ENCODE assay signal across 20 cellular contexts in the genomic region with DNA sequence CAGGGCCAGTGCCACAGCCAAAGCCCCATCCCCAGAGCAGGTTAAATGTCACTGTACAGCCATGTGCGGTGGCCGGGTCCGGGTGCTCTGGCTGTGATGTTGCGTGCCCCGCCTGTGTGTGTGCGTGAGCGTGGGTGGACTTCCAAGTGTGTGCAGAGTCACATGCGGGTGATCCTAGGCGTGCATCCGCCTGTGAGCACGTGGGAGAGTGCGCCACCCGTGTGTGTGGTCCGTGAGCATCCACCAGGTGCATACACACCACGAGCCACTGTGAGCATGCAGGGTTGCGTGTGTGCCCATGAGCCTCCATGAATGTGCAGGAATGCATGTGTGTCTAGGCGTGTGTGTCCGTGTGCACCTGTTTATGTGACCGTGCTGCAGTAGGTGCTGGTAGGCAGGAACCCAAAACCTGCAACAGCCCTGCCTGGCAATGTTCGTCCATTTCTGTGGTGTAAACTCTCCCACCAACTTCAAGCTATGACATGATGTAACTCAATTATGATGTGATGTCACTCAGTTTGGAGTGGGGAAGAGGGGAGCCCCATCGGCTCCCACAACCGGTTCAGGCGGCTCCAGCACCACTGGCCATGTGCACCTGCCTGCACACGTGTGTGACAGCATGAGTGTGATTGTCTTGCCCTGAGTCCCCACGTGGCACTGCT. TPM values are rescaled to one million over a fixed set of nuclear protein-coding genes. Genes with fewer than 3 reads are reported as not detected.
A peak's percentile ranks its signal among the peaks of the same experiment; 100 is the strongest.
DNase-seq lines count a peak whose midpoint lies in the region; ATAC-seq, FAIRE-seq and TF ChIP-seq lines count a peak whose summit lies in the region.
"Had no signal": no experiment of that assay in that cellular context is flagged by ENCODE, and none has a peak within 500 bp of the region (broad histone marks: within the 10 kb centered on the region; RNA-seq: fewer than 3 reads in every experiment).

No MANE protein-coding gene starts in this region.

- no peak overlapping the region for H2BK120ac ChIP-seq in trophoblast cell (ENCODE audit: insufficient read depth, low read length, poor library complexity)

- peak; percentile 77 for FAIRE-seq in bronchial epithelial cell (lab: Jason Lieb, UNC)
- FAIRE-seq: A204.1, D721Med, G401.6, H54 had no signal

- intact Hi-C loops in right cardiac atrium (cut with DNase I) = no loop called here

- H3K14ac ChIP-seq in trophoblast cell (ENCODE audit: low read length) = no peak overlapping the region

- no peak overlapping the region for H3K18ac ChIP-seq in trophoblast cell (ENCODE audit: low read length)

- no peak overlapping the region for H3K4me3 ChIP-seq in bronchial epithelial cell (ENCODE audit: low read depth, low read length)
- H3K4me3 ChIP-seq in trophoblast cell (ENCODE audit: low read depth, low read length) = peak overlapping the region; percentile 58
- no peak overlapping the region for H3K4me3 ChIP-seq in right cardiac atrium (ENCODE audit: low read length)
- H3K4me3 ChIP-seq: BLaER1 treated with 17β-estradiol and CSF1 and Interleukin-3, amounts not matched to agents 10 nM and 100 nM; HAP-1 had no signal

- H4K12ac ChIP-seq in trophoblast cell (ENCODE audit: low read depth, low read length) = no peak overlapping the region

- H3K4me1 ChIP-seq in trophoblast cell (ENCODE audit: control insufficient read depth in 1 of 2, insufficient read depth in 2 of 2, low read length in 2 of 2) (no peaks in the 10 kb centered on the region), right cardiac atrium (ENCODE audit: control insufficient read depth, insufficient read depth, low read length) (no peaks in the 10 kb centered on the region)
- H3K4me1 ChIP-seq: BE2C, HAP-1 had no signal

- no peak for ATAC-seq in HG02642 (IDR thresholded peaks at IDR 0.05; ENCODE audit: poor library complexity, unreplicated experiment)
- no peak for ATAC-seq in right cardiac atrium

- peak overlapping the region; percentile 85 for H3K23ac ChIP-seq in trophoblast cell (ENCODE audit: low read length)

- H4K8ac ChIP-seq in trophoblast cell (ENCODE audit: low read depth, low read length) = no peak overlapping the region

- peak; percentile 23 for DNase-seq in DMS53 (lab: John Stamatoyannopoulos, UW)
- DNase-seq in DMS53 treated with DMSO at 0.1 percent for 48 hours (lab: John Stamatoyannopoulos, UW; ENCODE audit: unreplicated experiment) = no peak
- no peak for DNase-seq in bronchial epithelial cell (ENCODE audit: low read depth)
- no peak for DNase-seq in trophoblast cell
- no peak for DNase-seq in right cardiac atrium
- DNase-seq: AML-193; BE2C; CD4-positive, alpha-beta T cell; CD8-positive, alpha-beta memory T cell; DMS 273 treated with DMSO at 0.1 percent for 48 hours; DND-41; GOT3 had no signal

- H2BK12ac ChIP-seq in trophoblast cell (ENCODE audit: low read length) = no peak overlapping the region

- no peaks in the 10 kb centered on the region for H3K79me1 ChIP-seq in trophoblast cell (ENCODE audit: low read length)

- no peak overlapping the region for H2BK5ac ChIP-seq in trophoblast cell (ENCODE audit: low read depth, low read length, poor library complexity)

- TF ChIP-seq CTCF in bronchial epithelial cell (IDR thresholded peaks at IDR 0.05; ENCODE audit: insufficient read depth, low read length, severe bottlenecking) = no peak

- no CpG with 5 or more reads among the region's 25 CpGs for WGBS in trophoblast cell (ENCODE audit: extremely low coverage, insufficient coverage, insufficient read length)
- WGBS in right cardiac atrium = 84% methylated on average over 25 of the region's 25 CpGs

- no peak overlapping the region for H3K4me2 ChIP-seq in trophoblast cell (ENCODE audit: low read length)
- H3K4me2 ChIP-seq: BLaER1 treated with 17β-estradiol and CSF1 and Interleukin-3, amounts not matched to agents 10 nM and 100 nM had no signal

- no peak overlapping the region for H3K4ac ChIP-seq in trophoblast cell (ENCODE audit: low read depth, low read length)

- no peaks in the 10 kb centered on the region for H3K36me3 ChIP-seq in bronchial epithelial cell (ENCODE audit: control insufficient read depth, insufficient read depth, low read length)
- H3K36me3 ChIP-seq in trophoblast cell (ENCODE audit: control insufficient read depth in 1 of 2, insufficient read depth in 2 of 2, low read length in 2 of 2) = no peaks in the 10 kb centered on the region
- H3K36me3 ChIP-seq: BE2C; BLaER1 treated with 17β-estradiol and CSF1 and Interleukin-3, amounts not matched to agents 10 nM and 100 nM; HAP-1 had no signal

- H3K27me3 ChIP-seq in bronchial epithelial cell (ENCODE audit: control insufficient read depth, insufficient read depth, low read length) = no peaks in the 10 kb centered on the region
- no peaks in the 10 kb centered on the region for H3K27me3 ChIP-seq in trophoblast cell (ENCODE audit: insufficient read depth, low read length)
- no peaks in the 10 kb centered on the region for H3K27me3 ChIP-seq in right cardiac atrium (ENCODE audit: control insufficient read depth, insufficient read depth)
- H3K27me3 ChIP-seq: BLaER1 treated with 17β-estradiol and CSF1 and Interleukin-3, amounts not matched to agents 10 nM and 100 nM had no signal

- H4K91ac ChIP-seq in trophoblast cell (ENCODE audit: low read depth, low read length) = no peak overlapping the region

- H2AFZ ChIP-seq in trophoblast cell (ENCODE audit: insufficient read depth, low read length, poor library complexity) = no peak overlapping the region

- H3K9me3 ChIP-seq in trophoblast cell (ENCODE audit: insufficient read depth, low read depth, low read length) (peaks cover 8% of the 10 kb centered on the region), right cardiac atrium (ENCODE audit: control insufficient read depth, low read length) (no peaks in the 10 kb centered on the region)
- H3K9me3 ChIP-seq: BE2C; BLaER1 treated with 17β-estradiol and CSF1 and Interleukin-3, amounts not matched to agents 10 nM and 100 nM; HAP-1 had no signal

- H3K79me2 ChIP-seq in trophoblast cell (ENCODE audit: control insufficient read depth, insufficient read depth, low read length, poor library complexity) = no peaks in the 10 kb centered on the region

- no peak overlapping the region for H3K9ac ChIP-seq in trophoblast cell (ENCODE audit: low read length)
- H3K9ac ChIP-seq: BLaER1 treated with 17β-estradiol and CSF1 and Interleukin-3, amounts not matched to agents 10 nM and 100 nM had no signal

- H3K27ac ChIP-seq in trophoblast cell (ENCODE audit: low read depth, low read length) (no peak overlapping the region), right cardiac atrium (ENCODE audit: low read length) (no peak overlapping the region)
- H3K27ac ChIP-seq: 22Rv1; BLaER1 treated with 17β-estradiol and CSF1 and Interleukin-3, amounts not matched to agents 10 nM and 100 nM had no signal

- H2AK5ac ChIP-seq in trophoblast cell (ENCODE audit: low read length) = no peak overlapping the region

RNA-seq across cellular contexts. Expression of a gene that starts 37.6 kb away (rescaled TPM):
- total RNA-seq in bronchial epithelial cell (25.8 and 32.8 TPM in 2 replicates), right cardiac atrium (10 to 100 TPM; 13.9 to 22.4 (median 16.7) TPM)
- polyA plus RNA-seq in trophoblast cell (2013) = 8.7 and 8.8 TPM in 2 replicates
- polyA plus RNA-seq in right cardiac atrium = 16.4 TPM
